In genomic region chr3:16359331-16359730, GRCh38 we compare ENCODE assay signal across 15 cellular contexts.
DNase-seq lines count a peak whose midpoint lies in the region; ATAC-seq and TF ChIP-seq lines count a peak whose summit lies in the region.
"Had no signal": no experiment of that assay in that cellular context is flagged by ENCODE, and none has a peak within 500 bp of the region (broad histone marks: within the 10 kb centered on the region; RNA-seq: fewer than 3 reads in every experiment).

No MANE protein-coding gene starts in this region.

- no peaks in the 10 kb centered on the region for H3K79me2 ChIP-seq in GM23338 (replicated peaks; ENCODE audit: insufficient read depth)

- H3K27ac ChIP-seq in GM23338 (ENCODE audit: low read depth) = no peak overlapping the region; the same call in 1 of the 2 replicates
- H3K27ac ChIP-seq: A549, coronary artery, ovary, tibial nerve had no signal

- peaks cover 35% of the 10 kb centered on the region for H3K36me3 Mint-ChIP-seq in T-helper 2 cell treated with Interferon-gamma antibody and Interleukin-4, amounts not matched to agents 5 μg/mL and 100 μg/mL, for 36 hours (ENCODE audit: low read depth)
- 0 out of 3 replicates have a peak, but pooled peaks cover 3% of the 10 kb centered on the region for H3K36me3 Mint-ChIP-seq in GM23338 (ENCODE audit: low read depth)
- H3K36me3 Mint-ChIP-seq in activated naive CD8-positive, alpha-beta T cell = peaks cover 20% of the 10 kb centered on the region
- peaks cover 20% of the 10 kb centered on the region for H3K36me3 Mint-ChIP-seq in natural killer cell treated with Interleukin-12 subunit alpha and Interleukin-12 subunit beta and Interleukin-15 and Interleukin-18, amount 100 ng/mL, for 72 hours

- H3K4me3 ChIP-seq in GM23338 (no peak overlapping the region), HAP-1 (no peak overlapping the region)
- H3K4me3 ChIP-seq: A549, coronary artery, ovary, tibial nerve had no signal

- peak overlapping the region; percentile 17 for H3K27ac Mint-ChIP-seq in T-helper 2 cell treated with Interferon-gamma antibody and Interleukin-4, amounts not matched to agents 5 μg/mL and 100 μg/mL, for 36 hours
- H3K27ac Mint-ChIP-seq in GM23338 = no peak overlapping the region
- peak overlapping the region; percentile 75 for H3K27ac Mint-ChIP-seq in activated naive CD8-positive, alpha-beta T cell
- H3K27ac Mint-ChIP-seq in natural killer cell treated with Interleukin-12 subunit alpha and Interleukin-12 subunit beta and Interleukin-15 and Interleukin-18, amount 100 ng/mL, for 72 hours = peak overlapping the region; percentile 23 to 79

- H2AFZ ChIP-seq in GM23338 = no peak overlapping the region

- no peak for TF ChIP-seq CTCF in GM23338 (conservative IDR thresholded peaks at IDR 0.05; ENCODE audit: low read depth in 2 of 2)

- no peak for DNase-seq in T-helper 2 cell treated with Interferon-gamma antibody and Interleukin-4, amounts not matched to agents 5 μg/mL and 100 μg/mL, for 36 hours (ENCODE audit: low spot score)
- DNase-seq in T-helper 2 cell (no peak), GM23338 (ENCODE audit: low spot score) (no peak), HAP-1 (ENCODE audit: low spot score in 2 of 2) (no peak), SW480 (ENCODE audit: low spot score) (no peak)
- no peak for DNase-seq in natural killer cell treated with Interleukin-12 subunit alpha and Interleukin-12 subunit beta and Interleukin-15 and Interleukin-18, amount 100 ng/mL, for 72 hours (ENCODE audit: low spot score)
- DNase-seq: NCI-H1092 treated with DMSO at 0.1 percent for 48 hours; ovary; stimulated activated CD4-positive, alpha-beta T cell treated with anti-CD3 and anti-CD28 coated beads, Interleukin-12 subunit alpha, Interleukin-12 subunit beta, amount 100 ng/mL, for 4 hours; T1000 had no signal

- in situ Hi-C loops in HAP-1 (cut with MboI; ENCODE audit: low sequenced_read_pairs) = no loop called here

- no peak overlapping the region for H3K4me2 ChIP-seq in GM23338
- H3K4me2 ChIP-seq: A549 had no signal

- H3K36me3 ChIP-seq in GM23338 (ENCODE audit: insufficient read depth) = no peaks in the 10 kb centered on the region
- no peaks in the 10 kb centered on the region for H3K36me3 ChIP-seq in HAP-1 (replicated peaks)
- H3K36me3 ChIP-seq: ovary had no signal

- H3K4me1 ChIP-seq in GM23338 (ENCODE audit: insufficient read depth) (no peaks in the 10 kb centered on the region), HAP-1 (no peaks in the 10 kb centered on the region)
- H3K4me1 ChIP-seq: A549 had no signal

- no peaks in the 10 kb centered on the region for H3K9me3 Mint-ChIP-seq in T-helper 2 cell treated with Interferon-gamma antibody and Interleukin-4, amounts not matched to agents 5 μg/mL and 100 μg/mL, for 36 hours
- no peaks in the 10 kb centered on the region; the same call in 2 of the 3 replicates for H3K9me3 Mint-ChIP-seq in GM23338
- no peaks in the 10 kb centered on the region for H3K9me3 Mint-ChIP-seq in activated naive CD8-positive, alpha-beta T cell (ENCODE audit: low read depth)
- H3K9me3 Mint-ChIP-seq in natural killer cell treated with Interleukin-12 subunit alpha and Interleukin-12 subunit beta and Interleukin-15 and Interleukin-18, amount 100 ng/mL, for 72 hours = no peaks in the 10 kb centered on the region

- no peaks in the 10 kb centered on the region for H3K27me3 Mint-ChIP-seq in T-helper 2 cell treated with Interferon-gamma antibody and Interleukin-4, amounts not matched to agents 5 μg/mL and 100 μg/mL, for 36 hours (ENCODE audit: low read depth)
- H3K27me3 Mint-ChIP-seq in GM23338 (ENCODE audit: insufficient read depth, low read depth, poor library complexity) = peaks cover 2% of the 10 kb centered on the region
- H3K27me3 Mint-ChIP-seq in activated naive CD8-positive, alpha-beta T cell = no peaks in the 10 kb centered on the region
- H3K27me3 Mint-ChIP-seq in natural killer cell treated with Interleukin-12 subunit alpha and Interleukin-12 subunit beta and Interleukin-15 and Interleukin-18, amount 100 ng/mL, for 72 hours = no peaks in the 10 kb centered on the region

- H3F3A ChIP-seq in GM23338 (replicated peaks; ENCODE audit: low read depth) = no peaks in the 10 kb centered on the region

- no peaks in the 10 kb centered on the region for H3K9me3 ChIP-seq in HAP-1
- H3K9me3 ChIP-seq: A549, ovary had no signal

- no peaks in the 10 kb centered on the region for H3K9me2 ChIP-seq in GM23338 (ENCODE audit: insufficient read depth)

- peaks cover 8% of the 10 kb centered on the region for H3K4me1 Mint-ChIP-seq in T-helper 2 cell treated with Interferon-gamma antibody and Interleukin-4, amounts not matched to agents 5 μg/mL and 100 μg/mL, for 36 hours (ENCODE audit: low read depth)
- H3K4me1 Mint-ChIP-seq in GM23338 = peaks cover 12% of the 10 kb centered on the region; the same call in 2 of the 3 replicates
- H3K4me1 Mint-ChIP-seq in activated naive CD8-positive, alpha-beta T cell (ENCODE audit: low read depth) = peaks cover 26% of the 10 kb centered on the region
- H3K4me1 Mint-ChIP-seq in natural killer cell treated with Interleukin-12 subunit alpha and Interleukin-12 subunit beta and Interleukin-15 and Interleukin-18, amount 100 ng/mL, for 72 hours (ENCODE audit: low read depth in 2 of 2) = peaks cover 30 to 47% of the 10 kb centered on the region in 2 donors

- H3K27me3 ChIP-seq in GM23338 (ENCODE audit: insufficient read depth) = no peaks in the 10 kb centered on the region
- no peaks in the 10 kb centered on the region for H3K27me3 ChIP-seq in HAP-1 (ENCODE audit: low read depth)
- H3K27me3 ChIP-seq: ovary, tibial nerve had no signal

- H3K4me3 Mint-ChIP-seq in T-helper 2 cell treated with Interferon-gamma antibody and Interleukin-4, amounts not matched to agents 5 μg/mL and 100 μg/mL, for 36 hours = no peak overlapping the region
- H3K4me3 Mint-ChIP-seq in GM23338 = no peak overlapping the region
- H3K4me3 Mint-ChIP-seq in activated naive CD8-positive, alpha-beta T cell = no peak overlapping the region
- no peak overlapping the region for H3K4me3 Mint-ChIP-seq in natural killer cell treated with Interleukin-12 subunit alpha and Interleukin-12 subunit beta and Interleukin-15 and Interleukin-18, amount 100 ng/mL, for 72 hours

- no peaks in the 10 kb centered on the region for H4K20me1 ChIP-seq in GM23338 (replicated peaks; ENCODE audit: insufficient read depth)

- peak; percentile 29; the same call in 1 of the 3 replicates for ATAC-seq in GM23338
- no peak for ATAC-seq in natural killer cell treated with Interleukin-12 subunit alpha and Interleukin-12 subunit beta and Interleukin-15 and Interleukin-18, amount 100 ng/mL, for 72 hours
- no peak for ATAC-seq in GM21723 (IDR thresholded peaks at IDR 0.05; ENCODE audit: unreplicated experiment)
- ATAC-seq: A549 had no signal

TF ChIP-seq in GM23338, 12 proteins besides CTCF, POLR2A, EP300 and RAD21 (continues in another document):
- no peak for TF ChIP-seq ZNF462 (CRISPR knock-in tag; IDR thresholded peaks at IDR 0.05)
